In the genomic region with DNA sequence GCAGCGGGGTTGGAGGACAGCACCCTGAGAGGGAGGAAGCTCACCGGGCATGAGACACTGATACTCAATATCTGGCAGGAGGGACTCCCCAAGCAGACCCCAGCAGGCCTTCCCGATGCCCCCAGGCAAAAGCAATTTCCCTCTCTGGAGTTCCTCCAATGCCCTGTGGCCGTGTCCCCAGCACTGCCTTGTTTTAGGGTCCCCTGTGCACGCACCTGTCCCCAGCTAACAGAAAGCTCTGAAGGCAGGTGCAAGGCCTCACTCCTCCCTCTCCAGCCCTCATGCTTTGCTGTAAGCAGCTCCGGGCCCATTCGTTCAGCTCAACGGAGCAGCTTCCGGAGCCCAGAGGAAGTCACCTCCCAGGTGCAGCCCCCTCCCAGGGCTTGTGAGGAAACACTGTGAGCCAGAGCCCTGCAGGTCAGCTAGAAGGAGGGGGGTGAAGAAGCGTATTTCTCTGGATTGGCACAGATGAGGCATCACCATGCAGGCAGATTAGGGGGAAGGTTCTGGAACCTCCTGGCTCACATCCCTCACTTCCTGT, we compare ENCODE assay signal across 17 cellular contexts. TPM values are rescaled to one million over a fixed set of nuclear protein-coding genes. Genes with fewer than 3 reads are reported as not detected.
DNase-seq lines count a peak whose midpoint lies in the region; ATAC-seq and TF ChIP-seq lines count a peak whose summit lies in the region.
"Had no signal": no experiment of that assay in that cellular context is flagged by ENCODE, and none has a peak within 500 bp of the region (broad histone marks: within the 10 kb centered on the region; RNA-seq: fewer than 3 reads in every experiment).

No MANE protein-coding gene starts in this region.

- H3K36me3 ChIP-seq in left lung (no peaks in the 10 kb centered on the region), thymus (ENCODE audit: control insufficient read depth, insufficient read depth) (no peaks in the 10 kb centered on the region)
- H3K36me3 ChIP-seq: heart right ventricle, tibial artery had no signal

- H3K27me3 Mint-ChIP-seq in natural killer cell treated with Interleukin-12 subunit alpha and Interleukin-12 subunit beta and Interleukin-15 and Interleukin-18, amount 100 ng/mL, for 72 hours: no peaks in the 10 kb centered on the region
- H3K27me3 Mint-ChIP-seq in natural killer cell (ENCODE audit: low read depth in 2 of 2): peaks cover 0 to 5% of the 10 kb centered on the region in 2 donors

- intact Hi-C loops in natural killer cell (cut with micrococcal nuclease): no loop called here
- intact Hi-C loops in left lung (cut with DNase I): no loop called here

- H3K9me3 Mint-ChIP-seq in natural killer cell treated with Interleukin-12 subunit alpha and Interleukin-12 subunit beta and Interleukin-15 and Interleukin-18, amount 100 ng/mL, for 72 hours: no peaks in the 10 kb centered on the region
- no peaks in the 10 kb centered on the region for H3K9me3 Mint-ChIP-seq in natural killer cell
- H3K9me3 Mint-ChIP-seq: neural crest cell had no signal

- H3K27ac ChIP-seq in left lung: no peak overlapping the region
- peak overlapping the region; percentile 56 for H3K27ac ChIP-seq in thymus (ENCODE audit: low read depth)
- H3K27ac ChIP-seq: heart right ventricle, tibial artery had no signal

- peak overlapping the region in 1 of 2 donors; percentile 68 for H3K27ac Mint-ChIP-seq in natural killer cell treated with Interleukin-12 subunit alpha and Interleukin-12 subunit beta and Interleukin-15 and Interleukin-18, amount 100 ng/mL, for 72 hours
- H3K27ac Mint-ChIP-seq in natural killer cell: no peak overlapping the region

- peak; percentile 55 for DNase-seq in natural killer cell treated with Interleukin-12 subunit alpha and Interleukin-12 subunit beta and Interleukin-15 and Interleukin-18, amount 100 ng/mL, for 72 hours (ENCODE audit: low spot score)
- no peak for DNase-seq in natural killer cell
- DNase-seq in NCI-H146 (lab: John Stamatoyannopoulos, UW): peak; percentile 63
- DNase-seq in left lung: peak; percentile 24 to 51
- DNase-seq in islet precursor cell: no peak
- DNase-seq: activated gamma-delta T cell treated with Interleukin-2 at 50 U/mL for 16 hours, DMS 273 treated with DMSO at 0.1 percent for 48 hours, heart right ventricle, Kasumi-1, mammary epithelial cell, NCI-H1105, retina, tibial artery had no signal

- H3K4me3 Mint-ChIP-seq in natural killer cell treated with Interleukin-12 subunit alpha and Interleukin-12 subunit beta and Interleukin-15 and Interleukin-18, amount 100 ng/mL, for 72 hours: no peak overlapping the region
- H3K4me3 Mint-ChIP-seq in natural killer cell: no peak overlapping the region
- H3K4me3 Mint-ChIP-seq: neural crest cell had no signal

- no peaks in the 10 kb centered on the region for H3K36me3 Mint-ChIP-seq in natural killer cell treated with Interleukin-12 subunit alpha and Interleukin-12 subunit beta and Interleukin-15 and Interleukin-18, amount 100 ng/mL, for 72 hours
- H3K36me3 Mint-ChIP-seq in natural killer cell: no peaks in the 10 kb centered on the region

- no peaks in the 10 kb centered on the region for H3K9me3 ChIP-seq in left lung
- no peaks in the 10 kb centered on the region for H3K9me3 ChIP-seq in thymus (ENCODE audit: control insufficient read depth)
- H3K9me3 ChIP-seq: heart right ventricle, tibial artery had no signal

- H3K4me3 ChIP-seq in left lung (no peak overlapping the region), thymus (ENCODE audit: low read length) (no peak overlapping the region)
- H3K4me3 ChIP-seq: heart right ventricle, tibial artery had no signal

- WGBS in thymus: 49% methylated on average over 10 of the region's 10 CpGs

- ATAC-seq in natural killer cell treated with Interleukin-12 subunit alpha and Interleukin-12 subunit beta and Interleukin-15 and Interleukin-18, amount 100 ng/mL, for 72 hours: no peak
- ATAC-seq in natural killer cell (no peak), left lung (no peak), HG03280 (IDR thresholded peaks at IDR 0.05; ENCODE audit: unreplicated experiment) (no peak)
- no peak for ATAC-seq in activated CD4-positive, CD25-positive, alpha-beta regulatory T cell treated with anti-CD3 and anti-CD28 coated beads, Interleukin-2, amount 50 U/mL, for 24 hours
- ATAC-seq: heart right ventricle had no signal

- no peaks in the 10 kb centered on the region for H3K27me3 ChIP-seq in left lung
- no peaks in the 10 kb centered on the region for H3K27me3 ChIP-seq in thymus (ENCODE audit: control insufficient read depth, insufficient read depth)
- H3K27me3 ChIP-seq: heart right ventricle, tibial artery had no signal

- TF ChIP-seq CTCF in natural killer cell (IDR thresholded peaks at IDR 0.05): no peak
- TF ChIP-seq CTCF in left lung (IDR thresholded peaks at IDR 0.05): no peak

- H3K4me1 ChIP-seq in left lung (peaks cover 0 to 4% of the 10 kb centered on the region in 2 donors), thymus (ENCODE audit: control insufficient read depth, insufficient read depth, low read length) (peaks cover 7% of the 10 kb centered on the region)

- H3K4me1 Mint-ChIP-seq in natural killer cell treated with Interleukin-12 subunit alpha and Interleukin-12 subunit beta and Interleukin-15 and Interleukin-18, amount 100 ng/mL, for 72 hours (ENCODE audit: low read depth in 2 of 2): peaks cover 5 to 9% of the 10 kb centered on the region in 2 donors
- no peaks in the 10 kb centered on the region for H3K4me1 Mint-ChIP-seq in natural killer cell

RNA-seq across cellular contexts. Expression of a gene that starts 50.3 kb away (rescaled TPM):
- total RNA-seq in natural killer cell treated with Interleukin-12 subunit alpha and Interleukin-12 subunit beta and Interleukin-15 and Interleukin-18, amount 100 ng/mL, for 72 hours: 100 to 1,000 TPM; 247 to 279 TPM
- total RNA-seq in natural killer cell (100 to 1,000 TPM; 185 to 209 (median 191) TPM), left lung (10 to 100 TPM; 67.5 to 87.0 TPM)
- 319 TPM for polyA plus RNA-seq in thymus

Comparison
In these comparisons a context has a peak if more than half of its experiments do, and no peak if none do; other contexts are left out.
1. DNase-seq: peak in natural killer cell treated with Interleukin-12 subunit alpha and Interleukin-12 subunit beta and Interleukin-15 and Interleukin-18, amount 100 ng/mL, for 72 hours (single experiment), NCI-H146 (single experiment) and left lung (2 of 2); none in natural killer cell (single experiment) and islet precursor cell (single experiment).